8 cellular contexts compared by ENCODE assay signal in the genomic region with DNA sequence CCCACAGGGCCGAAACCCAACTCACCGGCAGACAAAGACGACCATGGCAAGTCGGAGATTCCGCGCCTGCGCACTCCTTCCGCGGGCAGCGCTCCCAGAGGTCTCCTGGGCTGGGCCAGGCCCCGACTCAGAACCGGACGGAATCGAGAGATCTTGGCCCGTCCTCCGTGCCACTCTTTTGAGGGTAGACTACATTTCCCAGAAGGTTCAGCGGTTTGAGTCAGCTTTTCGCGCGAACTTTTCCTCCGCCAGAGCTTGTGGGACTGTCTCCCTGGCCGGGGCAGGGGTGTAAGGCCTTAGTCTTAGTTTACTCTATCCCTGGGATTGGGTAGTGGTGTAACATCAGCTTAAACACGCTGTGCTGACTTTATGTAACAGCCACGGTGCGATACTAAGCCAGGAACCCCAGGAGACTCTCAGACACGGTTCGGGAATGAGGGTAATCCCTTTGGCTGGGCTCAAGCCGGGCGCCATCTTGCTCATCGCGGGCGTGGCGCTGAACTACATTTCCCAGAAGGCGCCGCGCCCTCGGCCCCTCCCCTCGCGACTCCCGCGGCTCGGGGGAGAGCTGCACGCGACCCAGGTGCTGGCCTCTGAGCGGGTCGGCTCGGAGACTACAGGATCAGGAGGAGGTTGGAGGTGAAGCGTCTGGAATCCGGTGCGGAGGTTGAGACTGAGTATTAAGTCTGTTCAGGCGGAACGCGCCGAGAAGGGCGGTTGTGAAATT. TPM values are rescaled to one million over a fixed set of nuclear protein-coding genes. Genes with fewer than 3 reads are reported as not detected.
DNase-seq lines count a peak whose midpoint lies in the region; ATAC-seq and TF ChIP-seq lines count a peak whose summit lies in the region.

Gene ZNF260, minus strand, starts transcription at position 78 of the 727 bp plus-strand sequence. CDS start 13,033 bp downstream, outside the sequence.

- peaks cover 6 to 14% (median 9%) of the 10 kb centered on the region in 4 donors for H3K36me3 ChIP-seq in liver (ENCODE audit: control insufficient read depth in 4 of 4, insufficient read depth in 3 of 4, low read depth in 1 of 4, low read length in 3 of 4)

- no peak for TF ChIP-seq CTCF in C4-2B (conservative IDR thresholded peaks at IDR 0.05)
- peak in 14 of 56 donors; percentile 5 to 49 (median 16) for TF ChIP-seq CTCF in dorsolateral prefrontal cortex (IDR thresholded peaks at IDR 0.05 in 54 of 56, conservative IDR thresholded peaks at IDR 0.05 in 2 of 56; ENCODE audit: low read depth in 1 of 56, partially characterized antibody in 56 of 56)
- TF ChIP-seq CTCF in liver (IDR thresholded peaks at IDR 0.05; ENCODE audit: low read depth, low read length, missing input control) = no peak

- POLR2A ChIA-PET in activated CD4-positive, alpha-beta memory T cell treated with anti-CD3 and anti-CD28 coated beads for 36 hours (lab: Charles Lee) = interaction anchor here (0.6 to 3.6 kb wide), 5 partner anchors 40 to 1850 kb away, joined by 3 to 17 read pairs (median 4); partner anchors contain the start of genes ZFP14, ZNF146, ZNF565 and ZNF566

- TF ChIP-seq RAD21 in liver (IDR thresholded peaks at IDR 0.05) = peak; percentile 16 to 17

- H3K4me1 ChIP-seq in liver (ENCODE audit: control insufficient read depth in 4 of 4, insufficient read depth in 4 of 4, low read length in 3 of 4) = peaks cover 0 to 17% (median 10%) of the 10 kb centered on the region in 4 donors

- peaks cover 43% of the 10 kb centered on the region for H3K9me3 Mint-ChIP-seq in activated CD4-positive, alpha-beta memory T cell treated with anti-CD3 and anti-CD28 coated beads for 36 hours

- peaks cover 52% of the 10 kb centered on the region for H3K36me3 Mint-ChIP-seq in activated CD4-positive, alpha-beta memory T cell treated with anti-CD3 and anti-CD28 coated beads for 36 hours

- WGBS in liver = under 1% methylated on average over 55 of the region's 55 CpGs

- H3K27ac Mint-ChIP-seq in activated CD4-positive, alpha-beta memory T cell treated with anti-CD3 and anti-CD28 coated beads for 36 hours = peak within 1 kb of the TSS; percentile 95

- ATAC-seq in GM19372 (IDR thresholded peaks at IDR 0.05; ENCODE audit: low read depth, unreplicated experiment) = peak; percentile 85
- ATAC-seq in HG03558 (IDR thresholded peaks at IDR 0.05; ENCODE audit: extremely low read depth, unreplicated experiment) = peak; percentile 58

- H3K27ac ChIP-seq in C4-2B = peak within 1 kb of the TSS; percentile 74
- H3K27ac ChIP-seq in dorsolateral prefrontal cortex = peak within 1 kb of the TSS; percentile 87 to 100 (median 97)
- peak within 1 kb of the TSS; percentile 83 to 88 for H3K27ac ChIP-seq in liver (ENCODE audit: low read depth in 1 of 2, low read length in 2 of 2)

- H3K27me3 ChIP-seq in dorsolateral prefrontal cortex = no peaks in the 10 kb centered on the region
- no peaks in the 10 kb centered on the region for H3K27me3 ChIP-seq in liver (ENCODE audit: control insufficient read depth in 4 of 4, insufficient read depth in 4 of 4, low read length in 3 of 4)

- no peaks in the 10 kb centered on the region for H3K27me3 Mint-ChIP-seq in activated CD4-positive, alpha-beta memory T cell treated with anti-CD3 and anti-CD28 coated beads for 36 hours

- H3K4me1 Mint-ChIP-seq in activated CD4-positive, alpha-beta memory T cell treated with anti-CD3 and anti-CD28 coated beads for 36 hours (ENCODE audit: low read depth) = peaks cover 21% of the 10 kb centered on the region

- intact Hi-C loops in activated CD4-positive, alpha-beta memory T cell treated with anti-CD3 and anti-CD28 coated beads for 36 hours (cut with micrococcal nuclease) = loop anchor here (1.0 to 2.0 kb wide), 12 partner anchors 39 to 690 kb away; partner anchors contain the start of genes ZFP14, ZFP82, ZNF345 and ZNF382
- intact Hi-C loops in dorsolateral prefrontal cortex (cut with DNase I) = loop anchor here (1.0 to 10.0 kb wide), 10 partner anchors 39 to 940 kb away; partner anchors contain the start of genes ZNF529 (in 2 of the 2), ZNF566 (in 2 of the 2), ZNF345 (in 1 of the 2) and ZNF382 (in 1 of the 2)

- peak within 1 kb of the TSS; percentile 74 to 78 for H3K9ac ChIP-seq in liver (ENCODE audit: low read depth in 1 of 2, low read length in 2 of 2)

- H3K4me3 ChIP-seq in dorsolateral prefrontal cortex (peak within 1 kb of the TSS; percentile 57 to 100 (median 82)), liver (ENCODE audit: low read depth in 1 of 3, low read length in 3 of 3) (peak within 1 kb of the TSS; percentile 69 to 82 (median 75))

- peak within 1 kb of the TSS; percentile 99 for H3K4me3 Mint-ChIP-seq in activated CD4-positive, alpha-beta memory T cell treated with anti-CD3 and anti-CD28 coated beads for 36 hours

- H3K9me3 ChIP-seq in liver (ENCODE audit: control insufficient read depth in 4 of 4, low read length in 3 of 4) = peaks cover 12 to 25% (median 18%) of the 10 kb centered on the region in 4 donors

- DNase-seq in NCI-H82 (lab: John Stamatoyannopoulos, UW) (peak; percentile 98), dorsolateral prefrontal cortex (peak; percentile 96 to 98 (median 97))
- peak; percentile 96 for DNase-seq in activated CD4-positive, alpha-beta memory T cell treated with anti-CD3 and anti-CD28 coated beads for 36 hours
- peak; percentile 93 for DNase-seq in stimulated activated CD4-positive, alpha-beta T cell treated with anti-CD3 and anti-CD28 coated beads, Interleukin-4, amount 100 ng/mL, for 1 hour

- CTCF ChIA-PET in activated CD4-positive, alpha-beta memory T cell treated with anti-CD3 and anti-CD28 coated beads for 36 hours (lab: Charles Lee) = interaction anchor here (1.0 kb wide), 1 partner anchor 45 kb away, joined by 4 read pairs; the partner anchor contains the start of gene ZNF529

TF ChIP-seq in liver, 16 proteins besides CTCF, POLR2A, EP300 and RAD21 (continues in another document):
- TF ChIP-seq, protein P1, sequence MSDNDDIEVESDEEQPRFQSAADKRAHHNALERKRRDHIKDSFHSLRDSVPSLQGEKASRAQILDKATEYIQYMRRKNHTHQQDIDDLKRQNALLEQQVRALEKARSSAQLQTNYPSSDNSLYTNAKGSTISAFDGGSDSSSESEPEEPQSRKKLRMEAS (IDR thresholded peaks at IDR 0.05) = peak; percentile 53
- TF ChIP-seq JUND (IDR thresholded peaks at IDR 0.05) (peak; percentile 39 to 50), FOXA1 (IDR thresholded peaks at IDR 0.05) (no peak), HNF4G (IDR thresholded peaks at IDR 0.05) (no peak), GABPA (IDR thresholded peaks at IDR 0.05 in 1 of 2, conservative IDR thresholded peaks at IDR 0.05 in 1 of 2) (peak in 1 of 2 donors; percentile 82), RXRA (IDR thresholded peaks at IDR 0.05) (peak; percentile 44 to 46), SP1 (IDR thresholded peaks at IDR 0.05) (peak; percentile 44), NR2F2 (IDR thresholded peaks at IDR 0.05) (peak; percentile 38), FOXA2 (IDR thresholded peaks at IDR 0.05) (no peak), TAF1 (conservative IDR thresholded peaks at IDR 0.05) (peak; percentile 69), EGR1 (IDR thresholded peaks at IDR 0.05; ENCODE audit: low read depth in 2 of 2) (no peak)
- TF ChIP-seq, protein P2, sequence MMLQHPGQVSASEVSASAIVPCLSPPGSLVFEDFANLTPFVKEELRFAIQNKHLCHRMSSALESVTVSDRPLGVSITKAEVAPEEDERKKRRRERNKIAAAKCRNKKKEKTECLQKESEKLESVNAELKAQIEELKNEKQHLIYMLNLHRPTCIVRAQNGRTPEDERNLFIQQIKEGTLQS (IDR thresholded peaks at IDR 0.05) = peak; percentile 45
- TF ChIP-seq, protein P3, sequence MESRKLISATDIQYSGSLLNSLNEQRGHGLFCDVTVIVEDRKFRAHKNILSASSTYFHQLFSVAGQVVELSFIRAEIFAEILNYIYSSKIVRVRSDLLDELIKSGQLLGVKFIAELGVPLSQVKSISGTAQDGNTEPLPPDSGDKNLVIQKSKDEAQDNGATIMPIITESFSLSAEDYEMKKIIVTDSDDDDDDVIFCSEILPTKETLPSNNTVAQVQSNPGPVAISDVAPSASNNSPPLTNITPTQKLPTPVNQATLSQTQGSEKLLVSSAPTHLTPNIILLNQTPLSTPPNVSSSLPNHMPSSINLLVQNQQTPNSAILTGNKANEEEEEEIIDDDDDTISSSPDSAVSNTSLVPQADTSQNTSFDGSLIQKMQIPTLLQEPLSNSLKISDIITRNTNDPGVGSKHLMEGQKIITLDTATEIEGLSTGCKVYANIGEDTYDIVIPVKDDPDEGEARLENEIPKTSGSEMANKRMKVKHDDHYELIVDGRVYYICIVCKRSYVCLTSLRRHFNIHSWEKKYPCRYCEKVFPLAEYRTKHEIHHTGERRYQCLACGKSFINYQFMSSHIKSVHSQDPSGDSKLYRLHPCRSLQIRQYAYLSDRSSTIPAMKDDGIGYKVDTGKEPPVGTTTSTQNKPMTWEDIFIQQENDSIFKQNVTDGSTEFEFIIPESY (IDR thresholded peaks at IDR 0.05) = peak; percentile 97
- TF ChIP-seq, protein P4, sequence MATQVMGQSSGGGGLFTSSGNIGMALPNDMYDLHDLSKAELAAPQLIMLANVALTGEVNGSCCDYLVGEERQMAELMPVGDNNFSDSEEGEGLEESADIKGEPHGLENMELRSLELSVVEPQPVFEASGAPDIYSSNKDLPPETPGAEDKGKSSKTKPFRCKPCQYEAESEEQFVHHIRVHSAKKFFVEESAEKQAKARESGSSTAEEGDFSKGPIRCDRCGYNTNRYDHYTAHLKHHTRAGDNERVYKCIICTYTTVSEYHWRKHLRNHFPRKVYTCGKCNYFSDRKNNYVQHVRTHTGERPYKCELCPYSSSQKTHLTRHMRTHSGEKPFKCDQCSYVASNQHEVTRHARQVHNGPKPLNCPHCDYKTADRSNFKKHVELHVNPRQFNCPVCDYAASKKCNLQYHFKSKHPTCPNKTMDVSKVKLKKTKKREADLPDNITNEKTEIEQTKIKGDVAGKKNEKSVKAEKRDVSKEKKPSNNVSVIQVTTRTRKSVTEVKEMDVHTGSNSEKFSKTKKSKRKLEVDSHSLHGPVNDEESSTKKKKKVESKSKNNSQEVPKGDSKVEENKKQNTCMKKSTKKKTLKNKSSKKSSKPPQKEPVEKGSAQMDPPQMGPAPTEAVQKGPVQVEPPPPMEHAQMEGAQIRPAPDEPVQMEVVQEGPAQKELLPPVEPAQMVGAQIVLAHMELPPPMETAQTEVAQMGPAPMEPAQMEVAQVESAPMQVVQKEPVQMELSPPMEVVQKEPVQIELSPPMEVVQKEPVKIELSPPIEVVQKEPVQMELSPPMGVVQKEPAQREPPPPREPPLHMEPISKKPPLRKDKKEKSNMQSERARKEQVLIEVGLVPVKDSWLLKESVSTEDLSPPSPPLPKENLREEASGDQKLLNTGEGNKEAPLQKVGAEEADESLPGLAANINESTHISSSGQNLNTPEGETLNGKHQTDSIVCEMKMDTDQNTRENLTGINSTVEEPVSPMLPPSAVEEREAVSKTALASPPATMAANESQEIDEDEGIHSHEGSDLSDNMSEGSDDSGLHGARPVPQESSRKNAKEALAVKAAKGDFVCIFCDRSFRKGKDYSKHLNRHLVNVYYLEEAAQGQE (IDR thresholded peaks at IDR 0.05) = peak; percentile 62

RNA-seq across cellular contexts. Expression of gene ZNF260, which starts in this region (rescaled TPM):
- 1 to 10 TPM; 3.7 TPM for total RNA-seq in activated CD4-positive, alpha-beta memory T cell treated with anti-CD3 and anti-CD28 coated beads for 36 hours
- total RNA-seq in dorsolateral prefrontal cortex (10 to 100 TPM; 10.1 to 24.3 (median 14.8) TPM), liver (10 to 100 TPM in 1 of 2 donors, 1 to 10 TPM in 1; 8.0 to 10.4 TPM)
- polyA plus RNA-seq in liver = 1 to 10 TPM; 1.7 to 3.2 TPM

Comparison
In these comparisons a context has a peak if more than half of its experiments do, and no peak if none do; other contexts are left out.
1. Peak in every context shown above with its lines: DNase-seq, ATAC-seq, H3K4me3 ChIP-seq and H3K27ac ChIP-seq.